ENCODE assay signal across 2 cellular contexts in the genomic region with DNA sequence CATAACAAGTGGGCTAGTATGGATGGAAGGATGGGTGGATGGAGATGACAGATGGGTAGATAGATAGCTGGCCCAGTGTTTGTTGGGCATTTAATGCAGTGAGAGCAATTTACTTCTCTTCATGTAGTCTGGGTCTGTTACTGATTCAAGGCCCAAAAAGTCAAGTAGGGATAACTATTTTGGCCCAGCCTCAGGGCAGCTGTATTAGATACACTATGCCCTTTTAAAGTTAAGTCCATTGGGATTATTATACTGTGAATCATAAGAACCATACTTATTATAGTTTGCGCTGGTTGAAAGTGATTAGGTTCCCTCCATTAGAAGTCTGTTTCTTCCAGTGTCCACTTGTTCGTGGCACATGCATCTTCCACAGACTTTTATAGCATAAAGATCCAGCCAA.
TF ChIP-seq lines count a peak whose summit lies in the region.

No MANE protein-coding gene starts in this region.

TF ChIP-seq in A549, 52 proteins besides CTCF, POLR2A, EP300 and RAD21:
- no peak for TF ChIP-seq ZSCAN20 (CRISPR knock-in tag; IDR thresholded peaks at IDR 0.05)
- TF ChIP-seq BHLHE40 (IDR thresholded peaks at IDR 0.05; ENCODE audit: low read depth, low read length), result no peak
- no peak for TF ChIP-seq MAZ (IDR thresholded peaks at IDR 0.05; ENCODE audit: borderline replicate concordance, low read depth, low read length)
- no peak for TF ChIP-seq CBX8 (IDR thresholded peaks at IDR 0.05)
- no peak for TF ChIP-seq TFCP2L1 (CRISPR knock-in tag; IDR thresholded peaks at IDR 0.05)
- TF ChIP-seq CEBPB (IDR thresholded peaks at IDR 0.05), result no peak
- no peak for TF ChIP-seq FOSB (CRISPR knock-in tag; IDR thresholded peaks at IDR 0.05)
- no peak for TF ChIP-seq NR3C1 (IDR thresholded peaks at IDR 0.05)
- no peak for TF ChIP-seq SREBF2 (IDR thresholded peaks at IDR 0.05)

TF ChIP-seq in IMR-90, 13 proteins besides CTCF, POLR2A, EP300 and RAD21:
- TF ChIP-seq BHLHE40 (IDR thresholded peaks at IDR 0.05; ENCODE audit: low read depth, low read length), result no peak
- no peak for TF ChIP-seq SMC3 (IDR thresholded peaks at IDR 0.05; ENCODE audit: low read depth, low read length)
- TF ChIP-seq MXI1 (IDR thresholded peaks at IDR 0.05; ENCODE audit: borderline replicate concordance, low read depth, low read length), result no peak
